In the genomic region with DNA sequence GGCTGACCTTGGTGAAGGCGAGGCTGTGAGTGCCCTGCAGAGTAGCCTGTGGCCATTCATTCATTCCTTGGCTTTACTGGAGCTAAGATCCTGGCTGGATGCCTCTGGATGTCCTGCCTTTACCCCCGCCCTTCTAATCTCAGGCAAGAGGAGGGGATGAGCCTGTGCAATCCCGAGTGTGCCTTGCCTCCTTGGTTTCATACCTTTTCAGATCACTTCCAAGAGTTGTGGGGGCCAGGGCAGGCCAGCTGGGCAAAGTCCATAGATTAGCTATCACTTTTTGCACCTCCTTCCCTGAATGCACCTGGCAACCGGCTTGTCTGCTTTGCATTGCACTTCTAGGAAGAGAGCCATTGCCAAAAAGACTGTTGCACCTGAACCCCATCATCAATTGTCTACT, we compare ENCODE assay signal across 1 cellular context.
TF ChIP-seq lines count a peak whose summit lies in the region.

No MANE protein-coding gene starts in this region.

TF ChIP-seq in H1, 55 proteins besides CTCF, POLR2A, EP300 and RAD21:
- TF ChIP-seq SIX5 (IDR thresholded peaks at IDR 0.05; ENCODE audit: low read depth, low read length) (no peak), SIN3A (conservative IDR thresholded peaks at IDR 0.05 in 1 of 2, IDR thresholded peaks at IDR 0.05 in 1 of 2; ENCODE audit: low read depth in 1 of 2, low read length in 2 of 2) (0 out of 4 replicates have a peak, but pooled peaks have one; percentile 38 to 47), RNF2 (IDR thresholded peaks at IDR 0.05; ENCODE audit: borderline replicate concordance, low read depth, low read length, missing control alignments, poor library complexity, severe bottlenecking) (no peak), BCL11A (IDR thresholded peaks at IDR 0.05; ENCODE audit: low read depth in 2 of 2, low read length in 2 of 2) (no peak), CREB1 (IDR thresholded peaks at IDR 0.05) (no peak)
- TF ChIP-seq, protein P1, sequence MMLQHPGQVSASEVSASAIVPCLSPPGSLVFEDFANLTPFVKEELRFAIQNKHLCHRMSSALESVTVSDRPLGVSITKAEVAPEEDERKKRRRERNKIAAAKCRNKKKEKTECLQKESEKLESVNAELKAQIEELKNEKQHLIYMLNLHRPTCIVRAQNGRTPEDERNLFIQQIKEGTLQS (IDR thresholded peaks at IDR 0.05; ENCODE audit: insufficient read depth, low read depth, low read length) = no peak
